In the genomic region with DNA sequence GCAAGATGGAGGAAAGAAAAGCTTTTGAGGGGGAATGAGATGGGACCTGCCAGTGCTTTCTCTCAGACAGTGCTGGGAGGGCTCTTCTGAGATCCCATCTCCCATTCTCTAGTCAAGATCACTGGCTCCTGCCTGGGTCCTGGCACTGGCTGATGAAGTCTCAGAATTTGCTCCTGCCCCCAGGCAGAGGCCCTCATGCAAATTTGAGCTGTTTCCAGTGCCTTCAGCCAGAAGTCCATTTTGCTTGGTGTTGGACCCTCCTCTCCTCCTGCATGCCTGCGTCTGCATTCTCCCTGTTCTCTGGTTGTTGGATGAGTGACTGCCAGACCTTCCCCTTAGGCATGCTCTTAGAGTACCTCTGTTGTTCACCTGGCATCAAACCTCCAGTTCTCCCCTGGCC, we compare ENCODE assay signal across 1 cellular context.
TF ChIP-seq lines count a peak whose summit lies in the region.

No MANE protein-coding gene starts in this region.

TF ChIP-seq in GM23338, 12 proteins besides CTCF, POLR2A, EP300 and RAD21:
- TF ChIP-seq, protein P1, sequence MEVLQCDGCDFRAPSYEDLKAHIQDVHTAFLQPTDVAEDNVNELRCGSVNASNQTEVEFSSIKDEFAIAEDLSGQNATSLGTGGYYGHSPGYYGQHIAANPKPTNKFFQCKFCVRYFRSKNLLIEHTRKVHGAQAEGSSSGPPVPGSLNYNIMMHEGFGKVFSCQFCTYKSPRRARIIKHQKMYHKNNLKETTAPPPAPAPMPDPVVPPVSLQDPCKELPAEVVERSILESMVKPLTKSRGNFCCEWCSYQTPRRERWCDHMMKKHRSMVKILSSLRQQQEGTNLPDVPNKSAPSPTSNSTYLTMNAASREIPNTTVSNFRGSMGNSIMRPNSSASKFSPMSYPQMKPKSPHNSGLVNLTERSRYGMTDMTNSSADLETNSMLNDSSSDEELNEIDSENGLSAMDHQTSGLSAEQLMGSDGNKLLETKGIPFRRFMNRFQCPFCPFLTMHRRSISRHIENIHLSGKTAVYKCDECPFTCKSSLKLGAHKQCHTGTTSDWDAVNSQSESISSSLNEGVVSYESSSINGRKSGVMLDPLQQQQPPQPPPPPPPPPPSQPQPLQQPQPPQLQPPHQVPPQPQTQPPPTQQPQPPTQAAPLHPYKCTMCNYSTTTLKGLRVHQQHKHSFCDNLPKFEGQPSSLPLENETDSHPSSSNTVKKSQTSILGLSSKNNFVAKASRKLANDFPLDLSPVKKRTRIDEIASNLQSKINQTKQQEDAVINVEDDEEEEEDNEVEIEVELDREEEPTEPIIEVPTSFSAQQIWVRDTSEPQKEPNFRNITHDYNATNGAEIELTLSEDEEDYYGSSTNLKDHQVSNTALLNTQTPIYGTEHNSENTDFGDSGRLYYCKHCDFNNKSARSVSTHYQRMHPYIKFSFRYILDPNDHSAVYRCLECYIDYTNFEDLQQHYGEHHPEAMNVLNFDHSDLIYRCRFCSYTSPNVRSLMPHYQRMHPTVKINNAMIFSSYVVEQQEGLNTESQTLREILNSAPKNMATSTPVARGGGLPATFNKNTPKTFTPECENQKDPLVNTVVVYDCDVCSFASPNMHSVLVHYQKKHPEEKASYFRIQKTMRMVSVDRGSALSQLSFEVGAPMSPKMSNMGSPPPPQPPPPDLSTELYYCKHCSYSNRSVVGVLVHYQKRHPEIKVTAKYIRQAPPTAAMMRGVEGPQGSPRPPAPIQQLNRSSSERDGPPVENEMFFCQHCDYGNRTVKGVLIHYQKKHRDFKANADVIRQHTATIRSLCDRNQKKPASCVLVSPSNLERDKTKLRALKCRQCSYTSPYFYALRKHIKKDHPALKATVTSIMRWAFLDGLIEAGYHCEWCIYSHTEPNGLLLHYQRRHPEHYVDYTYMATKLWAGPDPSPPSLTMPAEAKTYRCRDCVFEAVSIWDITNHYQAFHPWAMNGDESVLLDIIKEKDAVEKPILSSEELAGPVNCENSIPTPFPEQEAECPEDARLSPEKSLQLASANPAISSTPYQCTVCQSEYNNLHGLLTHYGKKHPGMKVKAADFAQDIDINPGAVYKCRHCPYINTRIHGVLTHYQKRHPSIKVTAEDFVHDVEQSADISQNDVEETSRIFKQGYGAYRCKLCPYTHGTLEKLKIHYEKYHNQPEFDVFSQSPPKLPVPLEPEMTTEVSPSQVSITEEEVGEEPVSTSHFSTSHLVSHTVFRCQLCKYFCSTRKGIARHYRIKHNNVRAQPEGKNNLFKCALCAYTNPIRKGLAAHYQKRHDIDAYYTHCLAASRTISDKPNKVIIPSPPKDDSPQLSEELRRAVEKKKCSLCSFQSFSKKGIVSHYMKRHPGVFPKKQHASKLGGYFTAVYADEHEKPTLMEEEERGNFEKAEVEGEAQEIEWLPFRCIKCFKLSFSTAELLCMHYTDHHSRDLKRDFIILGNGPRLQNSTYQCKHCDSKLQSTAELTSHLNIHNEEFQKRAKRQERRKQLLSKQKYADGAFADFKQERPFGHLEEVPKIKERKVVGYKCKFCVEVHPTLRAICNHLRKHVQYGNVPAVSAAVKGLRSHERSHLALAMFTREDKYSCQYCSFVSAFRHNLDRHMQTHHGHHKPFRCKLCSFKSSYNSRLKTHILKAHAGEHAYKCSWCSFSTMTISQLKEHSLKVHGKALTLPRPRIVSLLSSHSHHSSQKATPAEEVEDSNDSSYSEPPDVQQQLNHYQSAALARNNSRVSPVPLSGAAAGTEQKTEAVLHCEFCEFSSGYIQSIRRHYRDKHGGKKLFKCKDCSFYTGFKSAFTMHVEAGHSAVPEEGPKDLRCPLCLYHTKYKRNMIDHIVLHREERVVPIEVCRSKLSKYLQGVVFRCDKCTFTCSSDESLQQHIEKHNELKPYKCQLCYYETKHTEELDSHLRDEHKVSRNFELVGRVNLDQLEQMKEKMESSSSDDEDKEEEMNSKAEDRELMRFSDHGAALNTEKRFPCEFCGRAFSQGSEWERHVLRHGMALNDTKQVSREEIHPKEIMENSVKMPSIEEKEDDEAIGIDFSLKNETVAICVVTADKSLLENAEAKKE (CRISPR knock-in tag; IDR thresholded peaks at IDR 0.05), result no peak
- TF ChIP-seq STAT1 (IDR thresholded peaks at IDR 0.05; ENCODE audit: unreplicated experiment) (no peak), ZNF114 (CRISPR knock-in tag; IDR thresholded peaks at IDR 0.05) (no peak), ZNF331 (CRISPR knock-in tag; IDR thresholded peaks at IDR 0.05; ENCODE audit: low read depth) (no peak), EZH2phosphoT487 (IDR thresholded peaks at IDR 0.05; ENCODE audit: unreplicated experiment) (no peak), POLR2AphosphoS5 (IDR thresholded peaks at IDR 0.05; ENCODE audit: low read depth) (no peak), NANOG (IDR thresholded peaks at IDR 0.05; ENCODE audit: borderline replicate concordance) (no peak), CREB1 (CRISPR knock-in tag; IDR thresholded peaks at IDR 0.05; ENCODE audit: low read depth) (no peak), EZH2 (IDR thresholded peaks at IDR 0.05; ENCODE audit: low read depth, unreplicated experiment) (no peak), JUNB (IDR thresholded peaks at IDR 0.05; ENCODE audit: unreplicated experiment) (no peak)
- TF ChIP-seq, protein P2, sequence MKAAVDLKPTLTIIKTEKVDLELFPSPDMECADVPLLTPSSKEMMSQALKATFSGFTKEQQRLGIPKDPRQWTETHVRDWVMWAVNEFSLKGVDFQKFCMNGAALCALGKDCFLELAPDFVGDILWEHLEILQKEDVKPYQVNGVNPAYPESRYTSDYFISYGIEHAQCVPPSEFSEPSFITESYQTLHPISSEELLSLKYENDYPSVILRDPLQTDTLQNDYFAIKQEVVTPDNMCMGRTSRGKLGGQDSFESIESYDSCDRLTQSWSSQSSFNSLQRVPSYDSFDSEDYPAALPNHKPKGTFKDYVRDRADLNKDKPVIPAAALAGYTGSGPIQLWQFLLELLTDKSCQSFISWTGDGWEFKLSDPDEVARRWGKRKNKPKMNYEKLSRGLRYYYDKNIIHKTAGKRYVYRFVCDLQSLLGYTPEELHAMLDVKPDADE (IDR thresholded peaks at IDR 0.05), result no peak
- TF ChIP-seq, protein P3, sequence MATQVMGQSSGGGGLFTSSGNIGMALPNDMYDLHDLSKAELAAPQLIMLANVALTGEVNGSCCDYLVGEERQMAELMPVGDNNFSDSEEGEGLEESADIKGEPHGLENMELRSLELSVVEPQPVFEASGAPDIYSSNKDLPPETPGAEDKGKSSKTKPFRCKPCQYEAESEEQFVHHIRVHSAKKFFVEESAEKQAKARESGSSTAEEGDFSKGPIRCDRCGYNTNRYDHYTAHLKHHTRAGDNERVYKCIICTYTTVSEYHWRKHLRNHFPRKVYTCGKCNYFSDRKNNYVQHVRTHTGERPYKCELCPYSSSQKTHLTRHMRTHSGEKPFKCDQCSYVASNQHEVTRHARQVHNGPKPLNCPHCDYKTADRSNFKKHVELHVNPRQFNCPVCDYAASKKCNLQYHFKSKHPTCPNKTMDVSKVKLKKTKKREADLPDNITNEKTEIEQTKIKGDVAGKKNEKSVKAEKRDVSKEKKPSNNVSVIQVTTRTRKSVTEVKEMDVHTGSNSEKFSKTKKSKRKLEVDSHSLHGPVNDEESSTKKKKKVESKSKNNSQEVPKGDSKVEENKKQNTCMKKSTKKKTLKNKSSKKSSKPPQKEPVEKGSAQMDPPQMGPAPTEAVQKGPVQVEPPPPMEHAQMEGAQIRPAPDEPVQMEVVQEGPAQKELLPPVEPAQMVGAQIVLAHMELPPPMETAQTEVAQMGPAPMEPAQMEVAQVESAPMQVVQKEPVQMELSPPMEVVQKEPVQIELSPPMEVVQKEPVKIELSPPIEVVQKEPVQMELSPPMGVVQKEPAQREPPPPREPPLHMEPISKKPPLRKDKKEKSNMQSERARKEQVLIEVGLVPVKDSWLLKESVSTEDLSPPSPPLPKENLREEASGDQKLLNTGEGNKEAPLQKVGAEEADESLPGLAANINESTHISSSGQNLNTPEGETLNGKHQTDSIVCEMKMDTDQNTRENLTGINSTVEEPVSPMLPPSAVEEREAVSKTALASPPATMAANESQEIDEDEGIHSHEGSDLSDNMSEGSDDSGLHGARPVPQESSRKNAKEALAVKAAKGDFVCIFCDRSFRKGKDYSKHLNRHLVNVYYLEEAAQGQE (IDR thresholded peaks at IDR 0.05; ENCODE audit: unreplicated experiment), result no peak
